In the genomic region with DNA sequence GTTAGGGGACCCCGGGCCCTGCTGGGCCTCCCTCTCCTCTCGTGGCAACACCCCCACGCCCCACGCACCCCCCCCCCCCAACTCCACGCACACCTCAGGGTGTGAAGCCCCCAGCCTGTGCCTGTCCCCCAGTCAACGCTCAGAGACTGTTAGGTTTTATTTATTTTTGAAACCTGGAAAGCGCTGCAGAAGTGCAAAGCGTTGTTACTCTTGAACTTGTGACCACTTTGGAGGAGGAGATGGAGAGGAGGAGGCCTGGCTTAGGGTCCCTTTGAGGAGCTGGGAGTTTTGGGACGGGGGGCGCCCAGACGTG, we compare ENCODE assay signal across 8 cellular contexts. TPM values are rescaled to one million over a fixed set of nuclear protein-coding genes. Genes with fewer than 3 reads are reported as not detected.
A peak's percentile ranks its signal among the peaks of the same experiment; 100 is the strongest.
DNase-seq lines count a peak whose midpoint lies in the region; ATAC-seq and TF ChIP-seq lines count a peak whose summit lies in the region.

No MANE protein-coding gene starts in this region.

- H3K36me3 ChIP-seq in mesodermal cell (ENCODE audit: control insufficient read depth, insufficient read depth, low read length) = peaks cover 20% of the 10 kb centered on the region

- H3K27ac ChIP-seq in 22Rv1 (peak overlapping the region; percentile 75), mesodermal cell (ENCODE audit: low read depth, low read length, severe bottlenecking) (peak overlapping the region; percentile 63)

- H3K4me3 ChIP-seq in choroid plexus epithelial cell (ENCODE audit: low read depth, low read length) (peak overlapping the region; percentile 85), mesodermal cell (ENCODE audit: extremely low read depth, insufficient read depth, low read length, poor library complexity, severe bottlenecking) (peak overlapping the region; percentile 52)

- peaks cover 11% of the 10 kb centered on the region for H3K36me3 Mint-ChIP-seq in IgD-negative memory B cell

- H3K9me3 Mint-ChIP-seq in IgD-negative memory B cell = no peaks in the 10 kb centered on the region

- 21 to 28% methylated on average over 4 to 6 of the region's 11 CpGs for WGBS in mesodermal cell (ENCODE audit: insufficient coverage in 2 of 2), 2 experiments

- peak overlapping the region; percentile 97 to 100 (median 99) for H3K27ac Mint-ChIP-seq in IgD-negative memory B cell

- H3K4me3 Mint-ChIP-seq in IgD-negative memory B cell = peak overlapping the region; percentile 96 to 99 (median 97)

- DNase-seq in choroid plexus epithelial cell (ENCODE audit: low read depth) (peak; percentile 28), NCI-H69 (lab: John Stamatoyannopoulos, UW) (no peak), MV-4-11 (lab: John Stamatoyannopoulos, UW) (no peak), NCI-H2227 treated with DMSO at 0.1 percent for 48 hours (lab: John Stamatoyannopoulos, UW) (no peak)

- TF ChIP-seq CTCF in 22Rv1 (IDR thresholded peaks at IDR 0.05) (no peak), choroid plexus epithelial cell (conservative IDR thresholded peaks at IDR 0.05; ENCODE audit: low read depth, low read length) (no peak)

- ATAC-seq in HG03469 (IDR thresholded peaks at IDR 0.05; ENCODE audit: unreplicated experiment) = no peak

- no peaks in the 10 kb centered on the region for H3K9me3 ChIP-seq in mesodermal cell (ENCODE audit: control insufficient read depth, low read length)

- no peaks in the 10 kb centered on the region for H3K27me3 Mint-ChIP-seq in IgD-negative memory B cell

- H3K4me1 Mint-ChIP-seq in IgD-negative memory B cell = peaks cover 45 to 46% (median 45%) of the 10 kb centered on the region in 3 donors

- peaks cover 32% of the 10 kb centered on the region for H3K4me1 ChIP-seq in mesodermal cell (ENCODE audit: control insufficient read depth, insufficient read depth, low read length, poor library complexity, severe bottlenecking)

RNA-seq across cellular contexts. Expression of gene PIK3IP1, which starts 0.9 kb away (rescaled TPM):
- 88.7 TPM for polyA plus RNA-seq in IgD-negative memory B cell
- polyA plus RNA-seq in mesodermal cell (2013, experiment 1 of 2) = 15.9 TPM
- polyA plus RNA-seq in mesodermal cell (2013, experiment 2 of 2) = 13.4 TPM

RNA-seq across cellular contexts. Expression of gene PATZ1, which starts 54.8 kb away (rescaled TPM):
- polyA plus RNA-seq in IgD-negative memory B cell = 11.5 TPM
- polyA plus RNA-seq in mesodermal cell (2013, experiment 1 of 2) = 29.8 TPM
- 28.4 TPM for polyA plus RNA-seq in mesodermal cell (2013, experiment 2 of 2)
